11 cellular contexts compared by ENCODE assay signal in genomic region chr2:168801961-168802824, GRCh38. TPM values are rescaled to one million over a fixed set of nuclear protein-coding genes. Genes with fewer than 3 reads are reported as not detected.
DNase-seq lines count a peak whose midpoint lies in the region; ATAC-seq and TF ChIP-seq lines count a peak whose summit lies in the region.
"Had no signal": no experiment of that assay in that cellular context is flagged by ENCODE, and none has a peak within 500 bp of the region (broad histone marks: within the 10 kb centered on the region; RNA-seq: fewer than 3 reads in every experiment).

Gene NOSTRIN (plus strand): TSS chr2:168802637. CDS start chr2:168802647, 10 bp downstream.

- peak within 1 kb of the TSS; percentile 30 for H3K4me3 ChIP-seq in SJCRH30
- peak within 1 kb of the TSS; percentile 27 for H3K4me3 ChIP-seq in gastroesophageal sphincter
- peak within 1 kb of the TSS; percentile 28 for H3K4me3 ChIP-seq in osteoblast (ENCODE audit: insufficient read depth, low read length)

- H3K27me3 ChIP-seq in SJCRH30 (no peaks in the 10 kb centered on the region), gastroesophageal sphincter (no peaks in the 10 kb centered on the region), osteoblast (ENCODE audit: insufficient read depth, low read length) (no peaks in the 10 kb centered on the region)

- peak within 1 kb of the TSS; percentile 71 for H3K4me2 ChIP-seq in osteoblast (ENCODE audit: insufficient read depth, low read length)

- ATAC-seq in gastroesophageal sphincter = peak; percentile 70
- ATAC-seq in HG03139 (IDR thresholded peaks at IDR 0.05; ENCODE audit: unreplicated experiment) = no peak
- ATAC-seq in HG03159 (IDR thresholded peaks at IDR 0.05; ENCODE audit: unreplicated experiment) = no peak
- no peak for ATAC-seq in HG02763 (IDR thresholded peaks at IDR 0.05; ENCODE audit: unreplicated experiment)

- no peak within 1 kb of the TSS for H3K27ac ChIP-seq in SJCRH30
- peak within 1 kb of the TSS; percentile 9 to 44 (median 30) for H3K27ac ChIP-seq in gastroesophageal sphincter
- no peak within 1 kb of the TSS for H3K27ac ChIP-seq in osteoblast (ENCODE audit: low read depth, low read length)

- no peaks in the 10 kb centered on the region for H3K79me2 ChIP-seq in osteoblast (ENCODE audit: insufficient read depth, low read length)

- TF ChIP-seq CTCF in gastroesophageal sphincter (IDR thresholded peaks at IDR 0.05) (no peak), osteoblast (IDR thresholded peaks at IDR 0.05; ENCODE audit: extremely low read depth, low read depth, low read length) (no peak)

- H3K9me3 ChIP-seq in SJCRH30 (replicated peaks) (no peaks in the 10 kb centered on the region), gastroesophageal sphincter (no peaks in the 10 kb centered on the region), osteoblast (ENCODE audit: low read depth, low read length) (no peaks in the 10 kb centered on the region)

- TF ChIP-seq POLR2A in gastroesophageal sphincter (IDR thresholded peaks at IDR 0.05) = no peak

- WGBS in gastroesophageal sphincter (ENCODE audit: low coverage in 1 of 2), 2 donors = 43 to 70% methylated on average over 2 to 7 of the region's 10 CpGs

- peak within 1 kb of the TSS; percentile 75 for H2AFZ ChIP-seq in osteoblast (ENCODE audit: low read length)

- H3K4me1 ChIP-seq in SJCRH30 (peaks cover 13% of the 10 kb centered on the region), gastroesophageal sphincter (no peaks in the 10 kb centered on the region), osteoblast (ENCODE audit: insufficient read depth, low read length) (peaks cover 11% of the 10 kb centered on the region)

- TF ChIP-seq EP300 in gastroesophageal sphincter (IDR thresholded peaks at IDR 0.05) = no peak

- H4K20me1 ChIP-seq in osteoblast (ENCODE audit: insufficient read depth, low read length) = no peaks in the 10 kb centered on the region

- no peaks in the 10 kb centered on the region for H3K36me3 ChIP-seq in SJCRH30
- H3K36me3 ChIP-seq in gastroesophageal sphincter = no peaks in the 10 kb centered on the region
- H3K36me3 ChIP-seq in osteoblast (ENCODE audit: insufficient read depth, low read length) = no peaks in the 10 kb centered on the region

- peak; percentile 18 for DNase-seq in AG08396 (ENCODE audit: low spot score)
- peak in 1 of 2 experiments; percentile 27 for DNase-seq in SJCRH30
- DNase-seq in osteoblast (ENCODE audit: insufficient read length, low spot score, missing footprints) = no peak
- no peak for DNase-seq in stimulated activated CD4-positive, alpha-beta T cell treated with anti-CD3 and anti-CD28 coated beads, Interleukin-2, amount 100 ng/mL, for 24 hours
- DNase-seq: NCI-H1436; stimulated activated CD4-positive, alpha-beta T cell treated with anti-CD3 and anti-CD28 coated beads, Interleukin-15, amount 100 ng/mL, for 24 hours had no signal

RNA-seq across cellular contexts. Expression of gene NOSTRIN, which starts in this region (rescaled TPM):
- 0.28 and 0.40 TPM in 2 replicates for total RNA-seq in SJCRH30 (2014; rRNA removed; shearing (Covaris generic))
- total RNA-seq in gastroesophageal sphincter (10 to 100 TPM; 12.5 to 22.5 (median 16.1) TPM), osteoblast (0.59 and 1.4 TPM in 2 replicates)
- total RNA-seq: activated T-helper 1 cell treated with anti-CD3 and anti-CD28 coated beads, Interleukin-12 subunit alpha, Interleukin-12 subunit beta, Interleukin-2, Interleukin-4 antibody, amounts not matched to agents 30 ng/mL and 10 ng/mL and 1 ng/mL, durations not matched to agents 14 hours and 24 hours and 36 hours had no signal

Comparison
In these comparisons a context has a peak if more than half of its experiments do, and no peak if none do; other contexts are left out.
1. H3K27ac ChIP-seq: peak in gastroesophageal sphincter (4 of 4); none in SJCRH30 (single experiment) and osteoblast (single experiment).
2. Peak in every context shown above with its lines, with median percentiles within 50 percentile points of each other: H3K4me3 ChIP-seq.